10 cellular contexts compared by ENCODE assay signal in the genomic region with DNA sequence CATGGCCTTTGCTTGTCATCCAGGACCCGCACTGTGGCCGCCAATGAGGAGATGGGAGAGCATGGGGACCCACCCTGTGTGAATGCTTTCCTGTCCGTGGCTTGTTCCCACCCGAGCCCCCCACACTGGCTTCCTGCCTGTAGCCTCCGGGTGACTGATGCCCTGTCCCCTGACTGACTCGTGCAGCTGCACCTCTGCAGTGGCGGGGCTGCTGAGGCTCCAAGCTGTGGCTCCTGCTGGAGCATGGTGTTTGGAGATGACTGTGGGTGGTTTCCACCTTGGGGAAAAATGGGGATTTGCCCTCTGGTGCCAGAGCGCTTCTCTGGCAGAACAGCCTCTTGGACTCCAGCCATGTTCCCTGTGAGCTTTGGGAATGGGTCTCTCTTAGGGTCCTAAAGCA. TPM values are rescaled to one million over a fixed set of nuclear protein-coding genes. Genes with fewer than 3 reads are reported as not detected.
DNase-seq lines count a peak whose midpoint lies in the region; ATAC-seq and TF ChIP-seq lines count a peak whose summit lies in the region.
"Had no signal": no experiment of that assay in that cellular context is flagged by ENCODE, and none has a peak within 500 bp of the region (broad histone marks: within the 10 kb centered on the region; RNA-seq: fewer than 3 reads in every experiment).

No MANE protein-coding gene starts in this region.

- H3K36me3 ChIP-seq in CD8-positive, alpha-beta T cell (ENCODE audit: insufficient read depth, low read length), result no peaks in the 10 kb centered on the region
- H3K36me3 ChIP-seq in HUES64 (ENCODE audit: insufficient read depth, low read length) (no peaks in the 10 kb centered on the region), neural cell (ENCODE audit: insufficient read depth, low read length) (no peaks in the 10 kb centered on the region), H7 (replicated peaks; ENCODE audit: control insufficient read depth, insufficient read depth, low read length) (no peaks in the 10 kb centered on the region)

- intact Hi-C loops in CD8-positive, alpha-beta T cell (cut with DNase I, micrococcal nuclease), result loop anchor here (5.0 to 10.0 kb wide), 3 partner anchors 46 to 751 kb away; partner anchors contain the start of genes OPTN (in 1 of the 2) and UPF2 (in 1 of the 2)

- H3K9ac ChIP-seq in HUES64 (ENCODE audit: low read depth, low read length) (no peak overlapping the region), neural cell (ENCODE audit: low read length) (peak overlapping the region; percentile 79)

- H3F3A ChIP-seq in neural cell (ENCODE audit: insufficient read depth, low read length, poor library complexity, severe bottlenecking), result no peaks in the 10 kb centered on the region

- peaks cover 12% of the 10 kb centered on the region for H3K36me3 Mint-ChIP-seq in CD8-positive, alpha-beta T cell
- peaks cover 5% of the 10 kb centered on the region for H3K36me3 Mint-ChIP-seq in activated naive CD8-positive, alpha-beta T cell treated with anti-CD3 and anti-CD28 coated beads, Interleukin-2, amount 50 U/mL, for 24 hours (ENCODE audit: low read depth)

- H3K9me2 ChIP-seq in neural cell (ENCODE audit: insufficient read depth, low read length), result no peaks in the 10 kb centered on the region

- ATAC-seq in CD8-positive, alpha-beta T cell, result no peak
- no peak for ATAC-seq in activated naive CD8-positive, alpha-beta T cell treated with anti-CD3 and anti-CD28 coated beads, Interleukin-2, amount 50 U/mL, for 24 hours
- ATAC-seq: activated CD4-positive, CD25-positive, alpha-beta regulatory T cell treated with anti-CD3 and anti-CD28 coated beads, Interleukin-2, amount 50 U/mL, for 24 hours had no signal

- POLR2A ChIA-PET in CD8-positive, alpha-beta T cell (lab: Charles Lee), result interaction anchor here (1.0 to 2.9 kb wide), 4 partner anchors 14 to 266 kb away, joined by 3 to 12 read pairs (median 4); no protein-coding TSS in a partner anchor

- peaks cover 48% of the 10 kb centered on the region for H3K4me1 Mint-ChIP-seq in CD8-positive, alpha-beta T cell (ENCODE audit: low read depth)
- peaks cover 60% of the 10 kb centered on the region for H3K4me1 Mint-ChIP-seq in activated naive CD8-positive, alpha-beta T cell treated with anti-CD3 and anti-CD28 coated beads, Interleukin-2, amount 50 U/mL, for 24 hours

- H4K20me1 ChIP-seq in neural cell (ENCODE audit: insufficient read depth), result no peaks in the 10 kb centered on the region

- peak overlapping the region; percentile 77 for H3K4me2 ChIP-seq in neural cell (ENCODE audit: low read length)

- WGBS in HUES64, result 57% methylated on average over 8 of the region's 8 CpGs

- H3K27ac Mint-ChIP-seq in CD8-positive, alpha-beta T cell, result peak overlapping the region; percentile 96
- no peak overlapping the region for H3K27ac Mint-ChIP-seq in activated naive CD8-positive, alpha-beta T cell treated with anti-CD3 and anti-CD28 coated beads, Interleukin-2, amount 50 U/mL, for 24 hours

- CTCF ChIA-PET in CD8-positive, alpha-beta T cell (lab: Charles Lee), result interaction anchor here (0.6 to 1.9 kb wide), 2 partner anchors 304 to 366 kb away, joined by 3 to 8 read pairs; no protein-coding TSS in a partner anchor

- H3K27ac ChIP-seq in CD8-positive, alpha-beta T cell (ENCODE audit: low read depth, low read length), result no peak overlapping the region
- H3K27ac ChIP-seq in HUES64 (ENCODE audit: low read depth, low read length) (no peak overlapping the region), neural cell (ENCODE audit: low read length) (no peak overlapping the region)

- H3K4me3 Mint-ChIP-seq in CD8-positive, alpha-beta T cell, result peak overlapping the region; percentile 97
- peak overlapping the region; percentile 96 for H3K4me3 Mint-ChIP-seq in activated naive CD8-positive, alpha-beta T cell treated with anti-CD3 and anti-CD28 coated beads, Interleukin-2, amount 50 U/mL, for 24 hours

- no peak for TF ChIP-seq CTCF in CD8-positive, alpha-beta T cell (IDR thresholded peaks at IDR 0.05)
- TF ChIP-seq CTCF in neural cell (IDR thresholded peaks at IDR 0.05; ENCODE audit: poor library complexity, severe bottlenecking), result no peak

- no peaks in the 10 kb centered on the region for H3K27me3 Mint-ChIP-seq in CD8-positive, alpha-beta T cell (ENCODE audit: low read depth)
- H3K27me3 Mint-ChIP-seq in activated naive CD8-positive, alpha-beta T cell treated with anti-CD3 and anti-CD28 coated beads, Interleukin-2, amount 50 U/mL, for 24 hours, result peaks cover 4% of the 10 kb centered on the region

- TF ChIP-seq RAD21 in neural cell (conservative IDR thresholded peaks at IDR 0.05), result no peak

- no peak overlapping the region for H2AFZ ChIP-seq in neural cell (ENCODE audit: low read depth, low read length)

- peaks cover 28% of the 10 kb centered on the region for H3K79me2 ChIP-seq in neural cell (replicated peaks; ENCODE audit: insufficient read depth, low read length)

- DNase-seq in CD8-positive, alpha-beta T cell, result peak in 3 of 7 experiments; percentile 18 to 54 (median 19)
- peak; percentile 37 for DNase-seq in activated naive CD8-positive, alpha-beta T cell treated with anti-CD3 and anti-CD28 coated beads, Interleukin-2, amount 50 U/mL, for 24 hours
- DNase-seq in RKO (ENCODE audit: low spot score), result no peak
- DNase-seq in NCI-H2029 treated with DMSO at 0.1 percent for 48 hours (lab: John Stamatoyannopoulos, UW), result no peak
- DNase-seq in H7, result no peak
- DNase-seq in NCI-H2171 (lab: John Stamatoyannopoulos, UW), result no peak
- DNase-seq: NCI-H524 treated with DMSO at 0.1 percent for 48 hours had no signal

- peak overlapping the region; percentile 84 for H3K4me3 ChIP-seq in CD8-positive, alpha-beta T cell (ENCODE audit: low read depth, low read length)
- H3K4me3 ChIP-seq in HUES64 (ENCODE audit: low read length) (peak overlapping the region; percentile 74; the same call in 1 of the 2 replicates), neural cell (ENCODE audit: low read length) (peak overlapping the region; percentile 94), H7 (ENCODE audit: insufficient read depth, low read depth, low read length) (no peak overlapping the region)

- H3K27me3 ChIP-seq in CD8-positive, alpha-beta T cell (ENCODE audit: insufficient read depth, low read length), result no peaks in the 10 kb centered on the region
- H3K27me3 ChIP-seq in HUES64 (ENCODE audit: insufficient read depth, low read length) (peaks cover 42% of the 10 kb centered on the region), neural cell (ENCODE audit: insufficient read depth, low read depth, low read length) (no peaks in the 10 kb centered on the region), H7 (ENCODE audit: control insufficient read depth, insufficient read depth, low read length) (peaks cover 30% of the 10 kb centered on the region)

- no peaks in the 10 kb centered on the region for H3K9me3 Mint-ChIP-seq in CD8-positive, alpha-beta T cell
- no peaks in the 10 kb centered on the region for H3K9me3 Mint-ChIP-seq in activated naive CD8-positive, alpha-beta T cell treated with anti-CD3 and anti-CD28 coated beads, Interleukin-2, amount 50 U/mL, for 24 hours

- no peaks in the 10 kb centered on the region for H3K9me3 ChIP-seq in CD8-positive, alpha-beta T cell (ENCODE audit: low read length)
- H3K9me3 ChIP-seq in HUES64 (ENCODE audit: insufficient read depth, low read depth, low read length), result no peaks in the 10 kb centered on the region
- no peaks in the 10 kb centered on the region for H3K9me3 ChIP-seq in neural cell (ENCODE audit: low read length)

- H3K4me1 ChIP-seq in CD8-positive, alpha-beta T cell (ENCODE audit: insufficient read depth, low read length), result peaks cover 23% of the 10 kb centered on the region
- peaks cover 13% of the 10 kb centered on the region for H3K4me1 ChIP-seq in HUES64 (ENCODE audit: insufficient read depth, low read length)

- TF ChIP-seq EP300 in neural cell (conservative IDR thresholded peaks at IDR 0.05; ENCODE audit: poor library complexity, severe bottlenecking), result no peak

TF ChIP-seq in neural cell, 6 proteins besides CTCF, POLR2A, EP300 and RAD21:
- TF ChIP-seq SMC3 (conservative IDR thresholded peaks at IDR 0.05; ENCODE audit: poor library complexity) (no peak), MXI1 (conservative IDR thresholded peaks at IDR 0.05; ENCODE audit: poor library complexity, severe bottlenecking) (no peak), POLR2AphosphoS5 (IDR thresholded peaks at IDR 0.05) (no peak), TAF1 (IDR thresholded peaks at IDR 0.05; ENCODE audit: low read depth) (no peak)
- TF ChIP-seq, protein P1, sequence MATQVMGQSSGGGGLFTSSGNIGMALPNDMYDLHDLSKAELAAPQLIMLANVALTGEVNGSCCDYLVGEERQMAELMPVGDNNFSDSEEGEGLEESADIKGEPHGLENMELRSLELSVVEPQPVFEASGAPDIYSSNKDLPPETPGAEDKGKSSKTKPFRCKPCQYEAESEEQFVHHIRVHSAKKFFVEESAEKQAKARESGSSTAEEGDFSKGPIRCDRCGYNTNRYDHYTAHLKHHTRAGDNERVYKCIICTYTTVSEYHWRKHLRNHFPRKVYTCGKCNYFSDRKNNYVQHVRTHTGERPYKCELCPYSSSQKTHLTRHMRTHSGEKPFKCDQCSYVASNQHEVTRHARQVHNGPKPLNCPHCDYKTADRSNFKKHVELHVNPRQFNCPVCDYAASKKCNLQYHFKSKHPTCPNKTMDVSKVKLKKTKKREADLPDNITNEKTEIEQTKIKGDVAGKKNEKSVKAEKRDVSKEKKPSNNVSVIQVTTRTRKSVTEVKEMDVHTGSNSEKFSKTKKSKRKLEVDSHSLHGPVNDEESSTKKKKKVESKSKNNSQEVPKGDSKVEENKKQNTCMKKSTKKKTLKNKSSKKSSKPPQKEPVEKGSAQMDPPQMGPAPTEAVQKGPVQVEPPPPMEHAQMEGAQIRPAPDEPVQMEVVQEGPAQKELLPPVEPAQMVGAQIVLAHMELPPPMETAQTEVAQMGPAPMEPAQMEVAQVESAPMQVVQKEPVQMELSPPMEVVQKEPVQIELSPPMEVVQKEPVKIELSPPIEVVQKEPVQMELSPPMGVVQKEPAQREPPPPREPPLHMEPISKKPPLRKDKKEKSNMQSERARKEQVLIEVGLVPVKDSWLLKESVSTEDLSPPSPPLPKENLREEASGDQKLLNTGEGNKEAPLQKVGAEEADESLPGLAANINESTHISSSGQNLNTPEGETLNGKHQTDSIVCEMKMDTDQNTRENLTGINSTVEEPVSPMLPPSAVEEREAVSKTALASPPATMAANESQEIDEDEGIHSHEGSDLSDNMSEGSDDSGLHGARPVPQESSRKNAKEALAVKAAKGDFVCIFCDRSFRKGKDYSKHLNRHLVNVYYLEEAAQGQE (IDR thresholded peaks at IDR 0.05; ENCODE audit: borderline replicate concordance), result no peak

RNA-seq across cellular contexts. Expression of gene CAMK1D, which starts 2.1 kb away (rescaled TPM):
- total RNA-seq in CD8-positive, alpha-beta T cell, result 10 to 100 TPM; 24.6 to 25.7 TPM
- polyA plus RNA-seq in HUES64 (2013, experiment 1 of 2), result 4.1 TPM
- 4.8 TPM for polyA plus RNA-seq in HUES64 (2013, experiment 2 of 2)
- polyA plus RNA-seq in neural cell, result 13.8 and 18.6 TPM in 2 replicates
- 32.4 and 38.7 TPM in 2 replicates for polyA minus RNA-seq in neural cell
- total RNA-seq in H7 (2014; rRNA removed; shearing (Covaris generic)), result 2.9 and 3.4 TPM in 2 replicates
